In the genomic region with DNA sequence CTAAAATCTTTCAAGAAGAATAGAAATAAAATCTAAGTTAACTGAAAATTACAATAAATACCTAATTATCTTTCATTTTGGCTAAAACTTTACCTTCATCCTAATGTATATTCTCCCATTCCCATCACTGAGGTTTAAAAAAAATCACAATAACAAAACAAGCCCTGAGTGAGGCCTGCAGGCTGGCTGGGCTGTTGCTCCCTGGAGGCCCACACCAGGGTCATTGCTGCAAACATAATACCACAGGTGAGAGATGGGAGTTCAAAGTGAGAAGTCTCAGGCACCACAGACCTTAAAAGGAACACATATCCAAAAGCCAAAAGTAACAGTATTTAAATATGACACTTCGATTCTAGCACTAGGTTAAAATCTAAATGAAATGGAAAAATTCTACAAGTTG, we compare ENCODE assay signal across 1 cellular context.
TF ChIP-seq lines count a peak whose summit lies in the region.

No MANE protein-coding gene starts in this region.

TF ChIP-seq in IMR-90, 13 proteins besides CTCF, POLR2A, EP300 and RAD21:
- no peak for TF ChIP-seq SMC3 (IDR thresholded peaks at IDR 0.05; ENCODE audit: low read depth, low read length)
- TF ChIP-seq CEBPB (IDR thresholded peaks at IDR 0.05; ENCODE audit: low read depth, low read length), result no peak
- no peak for TF ChIP-seq MAZ (IDR thresholded peaks at IDR 0.05; ENCODE audit: borderline replicate concordance, low read depth, low read length)
- TF ChIP-seq, protein P1, sequence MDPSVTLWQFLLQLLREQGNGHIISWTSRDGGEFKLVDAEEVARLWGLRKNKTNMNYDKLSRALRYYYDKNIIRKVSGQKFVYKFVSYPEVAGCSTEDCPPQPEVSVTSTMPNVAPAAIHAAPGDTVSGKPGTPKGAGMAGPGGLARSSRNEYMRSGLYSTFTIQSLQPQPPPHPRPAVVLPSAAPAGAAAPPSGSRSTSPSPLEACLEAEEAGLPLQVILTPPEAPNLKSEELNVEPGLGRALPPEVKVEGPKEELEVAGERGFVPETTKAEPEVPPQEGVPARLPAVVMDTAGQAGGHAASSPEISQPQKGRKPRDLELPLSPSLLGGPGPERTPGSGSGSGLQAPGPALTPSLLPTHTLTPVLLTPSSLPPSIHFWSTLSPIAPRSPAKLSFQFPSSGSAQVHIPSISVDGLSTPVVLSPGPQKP (IDR thresholded peaks at IDR 0.05; ENCODE audit: borderline replicate concordance, low read depth, low read length), result no peak
- TF ChIP-seq, protein P2, sequence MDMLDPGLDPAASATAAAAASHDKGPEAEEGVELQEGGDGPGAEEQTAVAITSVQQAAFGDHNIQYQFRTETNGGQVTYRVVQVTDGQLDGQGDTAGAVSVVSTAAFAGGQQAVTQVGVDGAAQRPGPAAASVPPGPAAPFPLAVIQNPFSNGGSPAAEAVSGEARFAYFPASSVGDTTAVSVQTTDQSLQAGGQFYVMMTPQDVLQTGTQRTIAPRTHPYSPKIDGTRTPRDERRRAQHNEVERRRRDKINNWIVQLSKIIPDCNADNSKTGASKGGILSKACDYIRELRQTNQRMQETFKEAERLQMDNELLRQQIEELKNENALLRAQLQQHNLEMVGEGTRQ (IDR thresholded peaks at IDR 0.05; ENCODE audit: low read depth, low read length), result no peak
- TF ChIP-seq RFX5 (IDR thresholded peaks at IDR 0.05; ENCODE audit: low read depth, low read length), result no peak
- no peak for TF ChIP-seq MXI1 (IDR thresholded peaks at IDR 0.05; ENCODE audit: borderline replicate concordance, low read depth, low read length)
- TF ChIP-seq MAFK (IDR thresholded peaks at IDR 0.05; ENCODE audit: low read depth, low read length), result no peak
- TF ChIP-seq CHD1 (IDR thresholded peaks at IDR 0.05; ENCODE audit: low read depth, low read length), result no peak
- no peak for TF ChIP-seq BHLHE40 (IDR thresholded peaks at IDR 0.05; ENCODE audit: low read depth, low read length)
- no peak for TF ChIP-seq FOS (IDR thresholded peaks at IDR 0.05; ENCODE audit: low read depth, low read length)
- no peak for TF ChIP-seq RCOR1 (IDR thresholded peaks at IDR 0.05; ENCODE audit: insufficient replicate concordance, low read length)
- no peak for TF ChIP-seq NFE2L2 (IDR thresholded peaks at IDR 0.05; ENCODE audit: low read depth, low read length)
